ENCODE assay signal across 11 cellular contexts in the genomic region with DNA sequence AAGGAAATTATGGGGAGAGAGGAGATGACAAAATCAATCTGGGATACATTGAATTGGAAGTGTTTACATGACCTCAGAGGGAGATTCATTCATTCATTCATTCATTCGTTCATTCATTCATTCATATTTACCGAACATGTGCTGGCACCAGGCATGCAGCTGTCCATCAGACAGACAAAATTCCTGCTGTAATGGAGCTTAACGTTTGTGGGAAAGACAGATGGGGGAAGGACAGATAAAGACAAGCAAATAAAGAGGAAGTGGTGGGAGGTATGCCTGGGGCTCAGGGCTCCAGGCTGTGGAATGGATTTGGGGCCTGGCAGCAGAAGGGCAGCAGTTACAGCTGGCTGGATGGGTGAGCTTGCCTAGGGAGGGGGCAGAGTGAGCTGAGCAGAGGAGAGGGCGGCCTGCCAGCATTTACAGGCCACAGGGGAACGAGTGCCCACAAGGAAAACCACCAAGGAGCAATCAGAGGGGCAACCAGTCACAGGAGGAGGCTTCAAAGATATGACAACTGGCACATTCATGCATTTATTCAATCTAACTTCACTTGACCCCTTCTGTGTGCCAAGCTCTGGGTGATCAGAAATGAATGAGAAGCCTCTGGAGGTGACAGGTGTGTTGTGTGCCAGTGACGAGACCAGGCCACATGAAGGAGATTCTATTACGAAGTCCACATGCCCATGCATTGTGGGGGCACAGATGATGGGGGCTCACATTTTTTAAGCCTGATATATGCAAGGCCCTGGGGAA. TPM values are rescaled to one million over a fixed set of nuclear protein-coding genes. Genes with fewer than 3 reads are reported as not detected.
DNase-seq lines count a peak whose midpoint lies in the region; ATAC-seq, FAIRE-seq and TF ChIP-seq lines count a peak whose summit lies in the region.
"Had no signal": no experiment of that assay in that cellular context is flagged by ENCODE, and none has a peak within 500 bp of the region (broad histone marks: within the 10 kb centered on the region; RNA-seq: fewer than 3 reads in every experiment).

No MANE protein-coding gene starts in this region.

- peaks cover 7% of the 10 kb centered on the region for H3K4me1 ChIP-seq in NT2/D1 (ENCODE audit: insufficient read depth, insufficient read length)
- peaks cover 28% of the 10 kb centered on the region for H3K4me1 ChIP-seq in GM12878 (ENCODE audit: control insufficient read depth, insufficient read depth, low read length)

- intact Hi-C loops in GM12878 (cut with micrococcal nuclease; ENCODE audit: unreplicated experiment), result loop anchor here (2.0 kb wide), 1 partner anchor 69 kb away; no protein-coding TSS in a partner anchor

- ATAC-seq in GM12878, result 0 out of 3 replicates have a peak, but pooled peaks have one; percentile 4
- ATAC-seq in esophagus mucosa, result no peak

- H3K36me3 ChIP-seq in NT2/D1 (ENCODE audit: insufficient read depth, insufficient read length, low read length), result no peaks in the 10 kb centered on the region
- H3K36me3 ChIP-seq in GM12878 (ENCODE audit: control insufficient read depth in 2 of 2, insufficient read depth in 2 of 2, low read length in 1 of 2), result no peaks in the 10 kb centered on the region
- H3K36me3 ChIP-seq: cardiac muscle cell had no signal

- in situ Hi-C loops in GM12878 (cut with MboI), result no loop called here

- no peak overlapping the region for H3K4me2 ChIP-seq in GM12878 (ENCODE audit: control insufficient read depth, insufficient read depth)

- SMC1A ChIA-PET in GM12878 (lab: Charles Lee; ENCODE audit: uncharacterized antibody, unreplicated experiment), result interaction anchor here (0.7 to 12.7 kb wide), 22 partner anchors 9 to 164 kb away, joined by 3 to 184 read pairs (median 5); a partner anchor contains a TSS

- no peak for TF ChIP-seq CTCF in AG10803 (conservative IDR thresholded peaks at IDR 0.05; ENCODE audit: low read length)
- no peak for TF ChIP-seq CTCF in GM12878 (IDR thresholded peaks at IDR 0.05 in 2 of 3, conservative IDR thresholded peaks at IDR 0.05 in 1 of 3; ENCODE audit: control insufficient read depth in 2 of 3, extremely low read depth in 1 of 3, insufficient read depth in 1 of 3, low read depth in 3 of 3, low read length in 3 of 3)

- H3K27me3 ChIP-seq in NT2/D1 (ENCODE audit: insufficient read depth, insufficient read length), result no peaks in the 10 kb centered on the region
- no peaks in the 10 kb centered on the region for H3K27me3 ChIP-seq in GM12878 (replicated peaks in 1 of 2; ENCODE audit: control insufficient read depth in 2 of 2, insufficient read depth in 2 of 2, low read length in 1 of 2)
- H3K27me3 ChIP-seq: cardiac muscle cell had no signal

- DNase-seq in AG10803 (ENCODE audit: low read depth), result peak; percentile 10
- no peak for DNase-seq in GM12891 (ENCODE audit: insufficient read length, low spot score)
- no peak for DNase-seq in NT2/D1 (ENCODE audit: low read depth, low spot score)
- DNase-seq in GM12878 (ENCODE audit: low read depth, low spot score), result no peak
- no peak for DNase-seq in H54 (ENCODE audit: insufficient read length, low spot score)
- DNase-seq in NCI-H1417 (lab: John Stamatoyannopoulos, UW), result no peak
- DNase-seq in stimulated activated CD4-positive, alpha-beta T cell treated with anti-CD3 and anti-CD28 coated beads, Interleukin-15, amount 100 ng/mL, for 24 hours, result no peak
- DNase-seq: activated T-cell treated with anti-CD3 and anti-CD28 coated beads, Interleukin-2, amount 50 U/mL, for 1 hour; CD4-positive, alpha-beta T cell had no signal

- H3K79me2 ChIP-seq in GM12878 (ENCODE audit: control insufficient read depth, insufficient read depth, low read length), result no peaks in the 10 kb centered on the region

- 56% methylated on average over 7 of the region's 7 CpGs for WGBS in GM12878 (ENCODE audit: insufficient coverage, insufficient replicate concordance, low lambda C conversion rate, missing lambda C conversion rate)

- TF ChIP-seq POLR2A in GM12891 (IDR thresholded peaks at IDR 0.05; ENCODE audit: low read depth, low read length) (no peak), GM12878 (IDR thresholded peaks at IDR 0.05; ENCODE audit: low read depth, low read length) (no peak), H54 (IDR thresholded peaks at IDR 0.05; ENCODE audit: low read depth, low read length) (no peak)

- TF ChIP-seq EP300 in GM12878 (IDR thresholded peaks at IDR 0.05; ENCODE audit: borderline replicate concordance in 1 of 2, control insufficient read depth in 1 of 2, low read depth in 2 of 2, low read length in 2 of 2), result no peak

- FAIRE-seq in GM12891 (lab: Jason Lieb, UNC) (peak; percentile 28), GM12878 (lab: Jason Lieb, UNC) (no peak), H54 (lab: Jason Lieb, UNC) (no peak)

- no peak for TF ChIP-seq RAD21 in GM12878 (IDR thresholded peaks at IDR 0.05; ENCODE audit: insufficient read depth, low read depth, low read length)

- RAD21 ChIA-PET in GM12878 (lab: Charles Lee; ENCODE audit: unreplicated experiment), result interaction anchor here (0.7 to 7.4 kb wide), 17 partner anchors 11 to 165 kb away, joined by 3 to 150 read pairs (median 8); a partner anchor contains a TSS

- no peaks in the 10 kb centered on the region for H3K9me3 ChIP-seq in NT2/D1 (ENCODE audit: insufficient read depth, low read length)
- H3K9me3 ChIP-seq in GM12878 (replicated peaks; ENCODE audit: control insufficient read depth, insufficient read depth, low read length), result no peaks in the 10 kb centered on the region

- H3K9ac ChIP-seq in NT2/D1 (ENCODE audit: insufficient read length, low read depth) (peak overlapping the region; percentile 34), GM12878 (ENCODE audit: control insufficient read depth, insufficient read depth, low read length) (no peak overlapping the region)

- no peak overlapping the region for H3K4me3 ChIP-seq in AG10803 (ENCODE audit: low read length)
- H3K4me3 ChIP-seq in NT2/D1 (ENCODE audit: insufficient read length, low read depth), result no peak overlapping the region
- H3K4me3 ChIP-seq in GM12878, result no peak overlapping the region
- H3K4me3 ChIP-seq: cardiac muscle cell had no signal

- POLR2A ChIA-PET in GM12878 (lab: Charles Lee), result interaction anchor here (0.6 to 1.4 kb wide), 9 partner anchors 54 to 112 kb away, joined by 3 to 7 read pairs (median 3); a partner anchor contains a TSS

- CTCF ChIA-PET in GM12878 (lab: Yijun Ruan, JAX), result interaction anchor here (0.7 to 15.5 kb wide), 21 partner anchors 9 to 234 kb away, joined by 3 to 291 read pairs (median 12); a partner anchor contains a TSS

- H2AFZ ChIP-seq in GM12878 (ENCODE audit: control insufficient read depth, low read depth, low read length), result no peak overlapping the region

- no TSS peak for BruUV-seq in GM12878 (replicated peaks; lab: Mats Ljungman, UMichigan)

- H3K27ac ChIP-seq in GM12878 (ENCODE audit: control insufficient read depth, insufficient read depth), result no peak overlapping the region
- H3K27ac ChIP-seq: cardiac muscle cell had no signal

- H4K20me1 ChIP-seq in GM12878 (ENCODE audit: control insufficient read depth, insufficient read depth), result no peaks in the 10 kb centered on the region

TF ChIP-seq in GM12891, 5 proteins besides CTCF, POLR2A, EP300 and RAD21:
- TF ChIP-seq POLR2AphosphoS5 (IDR thresholded peaks at IDR 0.05; ENCODE audit: low read depth, low read length), result no peak
- peak; percentile 83 for TF ChIP-seq SPI1 (IDR thresholded peaks at IDR 0.05; ENCODE audit: low read depth, low read length)

TF ChIP-seq in GM12878, 131 proteins besides CTCF, POLR2A, EP300 and RAD21 (continues in another document):
- no peak for TF ChIP-seq POU2F2 (IDR thresholded peaks at IDR 0.05; ENCODE audit: borderline replicate concordance, low read depth, low read length)
- TF ChIP-seq IKZF1 (conservative IDR thresholded peaks at IDR 0.05), result 0 out of 2 replicates have a peak, but pooled peaks have one; percentile 17
- no peak for TF ChIP-seq ASH2L (IDR thresholded peaks at IDR 0.05; ENCODE audit: borderline replicate concordance, low read depth)
- no peak for TF ChIP-seq TCF12 (IDR thresholded peaks at IDR 0.05; ENCODE audit: low read depth, low read length)
- TF ChIP-seq SIX5 (IDR thresholded peaks at IDR 0.05; ENCODE audit: low read depth, low read length, severe bottlenecking), result no peak
- TF ChIP-seq, protein P1, sequence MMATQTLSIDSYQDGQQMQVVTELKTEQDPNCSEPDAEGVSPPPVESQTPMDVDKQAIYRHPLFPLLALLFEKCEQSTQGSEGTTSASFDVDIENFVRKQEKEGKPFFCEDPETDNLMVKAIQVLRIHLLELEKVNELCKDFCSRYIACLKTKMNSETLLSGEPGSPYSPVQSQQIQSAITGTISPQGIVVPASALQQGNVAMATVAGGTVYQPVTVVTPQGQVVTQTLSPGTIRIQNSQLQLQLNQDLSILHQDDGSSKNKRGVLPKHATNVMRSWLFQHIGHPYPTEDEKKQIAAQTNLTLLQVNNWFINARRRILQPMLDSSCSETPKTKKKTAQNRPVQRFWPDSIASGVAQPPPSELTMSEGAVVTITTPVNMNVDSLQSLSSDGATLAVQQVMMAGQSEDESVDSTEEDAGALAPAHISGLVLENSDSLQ (IDR thresholded peaks at IDR 0.05), result peak; percentile 20; the same call in 1 of the 2 replicates
- TF ChIP-seq ZNF24 (IDR thresholded peaks at IDR 0.05), result peak; percentile 97
- TF ChIP-seq IKZF2 (IDR thresholded peaks at IDR 0.05), result 0 out of 4 replicates have a peak, but pooled peaks of 1 of the 2 experiments have one; percentile 12

RNA-seq across cellular contexts. Expression of a gene that starts 48.4 kb away (rescaled TPM):
- polyA plus RNA-seq in GM12891 (2012; ENCODE audit: low read depth, missing spikeins), result 16.0 TPM
- 67.6 and 70.0 TPM in 2 replicates for total RNA-seq in GM12878 (2013; cell fraction: nucleolus; rRNA removed)
- 28.7 and 30.3 TPM in 2 replicates for total RNA-seq in GM12878 (2014; rRNA removed)
- 14.1 and 14.6 TPM in 2 replicates for total RNA-seq in GM12878 (2014; rRNA removed; fragmentation: Illumina TruSeq; extraction: Trizol)
- 33.1 and 45.7 TPM in 2 replicates for total RNA-seq in GM12878 (2021)
- polyA plus RNA-seq in GM12878 (2011; ENCODE audit: low read depth), result 10.4 TPM
- polyA plus RNA-seq in GM12878 (2011; rRNA removed), result 9.2 and 16.0 TPM in 2 replicates
- 12.8 and 21.8 TPM in 2 replicates for polyA plus RNA-seq in GM12878 (2011; cell fraction: cytosol; rRNA removed)
- 221 and 238 TPM in 2 replicates for polyA plus RNA-seq in GM12878 (2011; cell fraction: nucleus; rRNA removed)
- 16.7 and 22.4 TPM in 2 replicates for polyA plus RNA-seq in GM12878 (2012)
- 8.3 and 16.1 TPM in 2 replicates for polyA plus RNA-seq in GM12878 (2014; fragmentation: Illumina TruSeq; extraction: Trizol)
- 1 to 10 TPM in 1 of 2 experiments, under 1 TPM in 1; 0.64 to 1.1 TPM for polyA plus RNA-seq in GM12878 (2014; fragmentation: Nextera tagmentation; extraction: Ambion mirVana)
- polyA plus RNA-seq in GM12878 (2014; rRNA removed), result 41.3 and 43.8 TPM in 2 replicates
- polyA plus RNA-seq in GM12878 (2016; fragmentation: Nextera tagmentation; extraction: Ambion mirVana), result 10 to 100 TPM; 19.2 to 19.3 TPM
- polyA minus RNA-seq in GM12878 (2011; rRNA and poly(A)+ RNA removed), result 14.5 and 30.4 TPM in 2 replicates
- polyA minus RNA-seq in GM12878 (2011; cell fraction: cytosol; rRNA and poly(A)+ RNA removed), result 8.4 and 9.3 TPM in 2 replicates
- 37.4 and 76.3 TPM in 2 replicates for polyA minus RNA-seq in GM12878 (2011; cell fraction: nucleus; rRNA and poly(A)+ RNA removed)
- total RNA-seq in esophagus mucosa, result 69.0 TPM
